ENCODE assay signal across 8 cellular contexts in genomic region chr16:78705694-78706093, GRCh38.
DNase-seq lines count a peak whose midpoint lies in the region; ATAC-seq and TF ChIP-seq lines count a peak whose summit lies in the region.

No MANE protein-coding gene starts in this region.

- no peaks in the 10 kb centered on the region for H3K9me3 ChIP-seq in ovary

- peaks cover 0 to 14% (median 6%) of the 10 kb centered on the region in 7 donors for H3K9me3 Mint-ChIP-seq in naive B cell

- no peak overlapping the region for H3K4me3 Mint-ChIP-seq in naive B cell

- H3K27ac ChIP-seq in KMS-11 (no peak overlapping the region), ovary (no peak overlapping the region)

- H3K4me3 ChIP-seq in KMS-11 (IDR thresholded peaks at IDR 0.05; ENCODE audit: insufficient read depth, low read depth, low read length) = no peak overlapping the region
- no peak overlapping the region for H3K4me3 ChIP-seq in ovary

- H2AFZ ChIP-seq in KMS-11 (ENCODE audit: low read depth) = no peak overlapping the region

- H3K9ac ChIP-seq in KMS-11 = no peak overlapping the region

- H3K4me2 ChIP-seq in KMS-11 = no peak overlapping the region

- no peak overlapping the region for H3K27ac Mint-ChIP-seq in naive B cell

- no peak for TF ChIP-seq POLR2A in ovary (IDR thresholded peaks at IDR 0.05)

- H3K27me3 ChIP-seq in KMS-11 (ENCODE audit: insufficient read depth, low read depth) = no peaks in the 10 kb centered on the region
- no peaks in the 10 kb centered on the region for H3K27me3 ChIP-seq in ovary

- peak; percentile 26 for DNase-seq in DMS153 treated with DMSO at 0.1 percent for 48 hours (lab: John Stamatoyannopoulos, UW; ENCODE audit: unreplicated experiment)
- DNase-seq in DMS153 (lab: John Stamatoyannopoulos, UW) = no peak
- peak; percentile 42 for DNase-seq in astrocyte of the hippocampus (ENCODE audit: low read depth, low spot score)
- peak; percentile 9 for DNase-seq in naive B cell
- DNase-seq in 8988T = no peak
- DNase-seq in AG08395 (ENCODE audit: low spot score) = no peak
- no peak for DNase-seq in ovary

- H3K4me1 Mint-ChIP-seq in naive B cell = peaks cover 6 to 20% (median 11%) of the 10 kb centered on the region in 3 donors

- no peak for ATAC-seq in naive B cell (ENCODE audit: low read depth in 2 of 2)

- H3K4me1 ChIP-seq in KMS-11 (ENCODE audit: low read depth, poor library complexity, severe bottlenecking) (no peaks in the 10 kb centered on the region), ovary (ENCODE audit: insufficient read depth) (no peaks in the 10 kb centered on the region)

- WGBS in ovary, 3 donors = 72 to 75% (median 73%) methylated on average over 2 of the region's 2 CpGs

- H3K36me3 ChIP-seq in KMS-11 (ENCODE audit: insufficient read depth) (no peaks in the 10 kb centered on the region), ovary (no peaks in the 10 kb centered on the region)

- intact Hi-C loops in ovary (cut with DNase I) = no loop called here

- no peaks in the 10 kb centered on the region for H3K79me2 ChIP-seq in KMS-11 (ENCODE audit: insufficient read depth, low read depth)

- no peaks in the 10 kb centered on the region for H3K27me3 Mint-ChIP-seq in naive B cell

- TF ChIP-seq CTCF in KMS-11 (conservative IDR thresholded peaks at IDR 0.05; ENCODE audit: low read depth, low read length) = peak; percentile 53
- TF ChIP-seq CTCF in ovary (IDR thresholded peaks at IDR 0.05) = no peak

- TF ChIP-seq EP300 in ovary (IDR thresholded peaks at IDR 0.05) = no peak

- H4K20me1 ChIP-seq in KMS-11 (ENCODE audit: insufficient read depth) = no peaks in the 10 kb centered on the region

- H3K36me3 Mint-ChIP-seq in naive B cell = peaks cover 4 to 16% of the 10 kb centered on the region in 2 donors

Comparison
In these comparisons a context has a peak if more than half of its experiments do, and no peak if none do; other contexts are left out.
1. DNase-seq: peak in DMS153 treated with DMSO at 0.1 percent for 48 hours (single experiment), astrocyte of the hippocampus (single experiment) and naive B cell (single experiment); none in DMS153 (single experiment), 8988T (single experiment), AG08395 (single experiment) and ovary (0 of 5).